In genomic region chr6:18387061-18387721, GRCh38 we compare ENCODE assay signal across 1 cellular context.
A peak's percentile ranks its signal among the peaks of the same experiment; 100 is the strongest.
TF ChIP-seq lines count a peak whose summit lies in the region.

Gene RNF144B, plus strand, starts transcription at chr6:18387350. Its CDS starts 12,185 bp downstream, at chr6:18399535.

TF ChIP-seq in H1, 55 proteins besides CTCF, POLR2A, EP300 and RAD21 (continued from another document):
- TF ChIP-seq CREB1 (IDR thresholded peaks at IDR 0.05) (peak; percentile 9; the same call in 1 of the 2 replicates), YY1 (IDR thresholded peaks at IDR 0.05; ENCODE audit: low read depth, low read length) (0 out of 2 replicates have a peak, but pooled peaks have one; percentile 46), ASH2L (IDR thresholded peaks at IDR 0.05; ENCODE audit: low read length) (peak; percentile 69), TAF7 (optimal IDR thresholded peaks at IDR 0.05; ENCODE audit: borderline replicate concordance, low read depth, low read length) (peak; percentile 58), USF2 (IDR thresholded peaks at IDR 0.05; ENCODE audit: low read length) (no peak), BRCA1 (IDR thresholded peaks at IDR 0.05; ENCODE audit: low read depth, low read length) (no peak), CHD7 (IDR thresholded peaks at IDR 0.05; ENCODE audit: insufficient replicate concordance, low read length) (no peak), E2F6 (IDR thresholded peaks at IDR 0.05) (peak; percentile 26; the same call in 1 of the 2 replicates), HDAC2 (IDR thresholded peaks at IDR 0.05; ENCODE audit: borderline replicate concordance in 1 of 2, low read depth in 2 of 2, low read length in 2 of 2) (peak; percentile 18 to 69; a peak in 1 of 4 replicates), RNF2 (IDR thresholded peaks at IDR 0.05; ENCODE audit: borderline replicate concordance, low read depth, low read length, missing control alignments, poor library complexity, severe bottlenecking) (no peak), TBP (IDR thresholded peaks at IDR 0.05; ENCODE audit: low read depth, low read length) (peak; percentile 82), TCF12 (IDR thresholded peaks at IDR 0.05; ENCODE audit: low read depth, low read length) (0 out of 2 replicates have a peak, but pooled peaks have one; percentile 44), CTBP2 (IDR thresholded peaks at IDR 0.05; ENCODE audit: borderline replicate concordance, insufficient read depth, insufficient read length, low read length) (peak; percentile 51), CHD1 (IDR thresholded peaks at IDR 0.05; ENCODE audit: low read depth, low read length) (no peak), SIN3A (conservative IDR thresholded peaks at IDR 0.05 in 1 of 2, IDR thresholded peaks at IDR 0.05 in 1 of 2; ENCODE audit: low read depth in 1 of 2, low read length in 2 of 2) (peak; percentile 68 to 73; a peak in 3 of 4 replicates), CHD2 (IDR thresholded peaks at IDR 0.05; ENCODE audit: low read length) (peak; percentile 14; the same call in 1 of the 2 replicates), TAF1 (IDR thresholded peaks at IDR 0.05; ENCODE audit: low read depth, low read length) (peak; percentile 84), ATF3 (IDR thresholded peaks at IDR 0.05; ENCODE audit: insufficient read depth, low read depth, low read length) (no peak), KDM1A (IDR thresholded peaks at IDR 0.05; ENCODE audit: borderline replicate concordance, low read length) (peak; percentile 50; the same call in 1 of the 2 replicates), RBBP5 (IDR thresholded peaks at IDR 0.05; ENCODE audit: borderline replicate concordance, low read depth, low read length) (peak; percentile 93; the same call in 1 of the 2 replicates), KDM4A (IDR thresholded peaks at IDR 0.05; ENCODE audit: low read depth, low read length, severe bottlenecking) (peak; percentile 41), BCL11A (IDR thresholded peaks at IDR 0.05; ENCODE audit: low read depth in 2 of 2, low read length in 2 of 2) (no peak), POLR2AphosphoS5 (IDR thresholded peaks at IDR 0.05; ENCODE audit: low read depth, low read length) (peak; percentile 58), SP1 (IDR thresholded peaks at IDR 0.05; ENCODE audit: low read depth, low read length) (no peak), TEAD4 (IDR thresholded peaks at IDR 0.05; ENCODE audit: low read depth, low read length) (0 out of 2 replicates have a peak, but pooled peaks have one; percentile 37)
